In genomic region chr13:33524086-33524485, GRCh38 we compare ENCODE assay signal across 14 cellular contexts.
DNase-seq lines count a peak whose midpoint lies in the region; ATAC-seq lines count a peak whose summit lies in the region.
"Had no signal": no experiment of that assay in that cellular context is flagged by ENCODE, and none has a peak within 500 bp of the region (broad histone marks: within the 10 kb centered on the region; RNA-seq: fewer than 3 reads in every experiment).

No MANE protein-coding gene starts in this region.

- peak; percentile 1 for DNase-seq in DMS 273 treated with DMSO at 0.1 percent for 48 hours (lab: John Stamatoyannopoulos, UW)
- peak; percentile 4 to 69 for DNase-seq in NCI-H446 (lab: John Stamatoyannopoulos, UW)
- peak; percentile 20 for DNase-seq in dermis blood vessel endothelial cell
- peak; percentile 28 for DNase-seq in renal cortical epithelial cell (ENCODE audit: low read depth)
- no peak for DNase-seq in AG08396 (ENCODE audit: low spot score)
- no peak for DNase-seq in NCI-H2081 (lab: John Stamatoyannopoulos, UW)
- DNase-seq in activated CD8-positive, alpha-beta memory T cell treated with anti-CD3 and anti-CD28 coated beads, Interleukin-2, amount 10 ng/mL, durations not matched to agents 7 days and 5 days, result no peak
- DNase-seq: activated T-cell treated with anti-CD3 and anti-CD28 coated beads, Interleukin-2, amount 50 U/mL, for 1 hour; CD4-positive, CD25-positive, alpha-beta regulatory T cell; NCI-H2029 had no signal

- no peak overlapping the region for H3K27ac Mint-ChIP-seq in activated CD8-positive, alpha-beta memory T cell treated with anti-CD3 and anti-CD28 coated beads, Interleukin-2, amount 10 ng/mL, durations not matched to agents 7 days and 5 days
- H3K27ac Mint-ChIP-seq: CD4-positive, CD25-positive, alpha-beta regulatory T cell; memory B cell; stimulated activated naive CD8-positive, alpha-beta T cell treated with anti-CD3 and anti-CD28 coated beads, Interleukin-15, Interleukin-2, amounts not matched to agents 100 ng/mL and 50 ng/mL, for 24 hours had no signal

- CTCF ChIA-PET in activated CD8-positive, alpha-beta memory T cell treated with anti-CD3 and anti-CD28 coated beads, Interleukin-2, amount 10 ng/mL, durations not matched to agents 7 days and 5 days (lab: Charles Lee), result no interaction called here

- no peak for ATAC-seq in HG02642 (IDR thresholded peaks at IDR 0.05; ENCODE audit: poor library complexity, unreplicated experiment)
- no peak for ATAC-seq in activated CD8-positive, alpha-beta memory T cell treated with anti-CD3 and anti-CD28 coated beads, Interleukin-2, amount 10 ng/mL, durations not matched to agents 7 days and 5 days
- ATAC-seq: activated CD4-positive, CD25-positive, alpha-beta regulatory T cell treated with anti-CD3 and anti-CD28 coated beads, Interleukin-2, amount 50 U/mL, for 24 hours had no signal

- no peaks in the 10 kb centered on the region for H3K27me3 Mint-ChIP-seq in activated CD8-positive, alpha-beta memory T cell treated with anti-CD3 and anti-CD28 coated beads, Interleukin-2, amount 10 ng/mL, durations not matched to agents 7 days and 5 days
- H3K27me3 Mint-ChIP-seq: memory B cell had no signal

- H3K36me3 Mint-ChIP-seq in activated CD8-positive, alpha-beta memory T cell treated with anti-CD3 and anti-CD28 coated beads, Interleukin-2, amount 10 ng/mL, durations not matched to agents 7 days and 5 days, result no peaks in the 10 kb centered on the region
- H3K36me3 Mint-ChIP-seq: CD4-positive, CD25-positive, alpha-beta regulatory T cell; memory B cell had no signal

- H3K4me3 Mint-ChIP-seq in activated CD8-positive, alpha-beta memory T cell treated with anti-CD3 and anti-CD28 coated beads, Interleukin-2, amount 10 ng/mL, durations not matched to agents 7 days and 5 days, result no peak overlapping the region
- H3K4me3 Mint-ChIP-seq: CD4-positive, CD25-positive, alpha-beta regulatory T cell; memory B cell; stimulated activated naive CD8-positive, alpha-beta T cell treated with anti-CD3 and anti-CD28 coated beads, Interleukin-15, Interleukin-2, amounts not matched to agents 100 ng/mL and 50 ng/mL, for 24 hours had no signal

- H3K4me1 Mint-ChIP-seq in activated CD8-positive, alpha-beta memory T cell treated with anti-CD3 and anti-CD28 coated beads, Interleukin-2, amount 10 ng/mL, durations not matched to agents 7 days and 5 days, result peaks cover 5% of the 10 kb centered on the region

- no peaks in the 10 kb centered on the region for H3K9me3 Mint-ChIP-seq in activated CD8-positive, alpha-beta memory T cell treated with anti-CD3 and anti-CD28 coated beads, Interleukin-2, amount 10 ng/mL, durations not matched to agents 7 days and 5 days (ENCODE audit: low read depth)
- H3K9me3 Mint-ChIP-seq: memory B cell; stimulated activated naive CD8-positive, alpha-beta T cell treated with anti-CD3 and anti-CD28 coated beads, Interleukin-15, Interleukin-2, amounts not matched to agents 100 ng/mL and 50 ng/mL, for 24 hours had no signal

Comparison
In these comparisons a context has a peak if more than half of its experiments do, and no peak if none do; other contexts are left out.
1. DNase-seq: peak in DMS 273 treated with DMSO at 0.1 percent for 48 hours (single experiment), NCI-H446 (2 of 2), dermis blood vessel endothelial cell (single experiment) and renal cortical epithelial cell (single experiment); none in AG08396 (single experiment), NCI-H2081 (0 of 2) and activated CD8-positive, alpha-beta memory T cell treated with anti-CD3 and anti-CD28 coated beads, Interleukin-2, amount 10 ng/mL, durations not matched to agents 7 days and 5 days (single experiment).